1 cellular context compared by ENCODE assay signal in genomic region chr5:107516452-107517184, GRCh38.
TF ChIP-seq lines count a peak whose summit lies in the region.

No MANE protein-coding gene starts in this region.

TF ChIP-seq in SK-N-SH, 30 proteins besides CTCF, POLR2A, EP300 and RAD21 (continued from another document):
- TF ChIP-seq USF1 (IDR thresholded peaks at IDR 0.05; ENCODE audit: borderline replicate concordance, low read depth) (no peak), PBX3 (IDR thresholded peaks at IDR 0.05) (peak; percentile 87), JUND (IDR thresholded peaks at IDR 0.05) (peak; percentile 44), CHD2 (IDR thresholded peaks at IDR 0.05; ENCODE audit: low read length, partially characterized antibody) (peak; percentile 60), GABPA (IDR thresholded peaks at IDR 0.05; ENCODE audit: low read depth) (no peak), ELF1 (IDR thresholded peaks at IDR 0.05) (no peak), FOSL2 (IDR thresholded peaks at IDR 0.05; ENCODE audit: borderline replicate concordance, low read depth) (no peak), TCF12 (IDR thresholded peaks at IDR 0.05) (peak; percentile 96), MAX (IDR thresholded peaks at IDR 0.05; ENCODE audit: low read depth) (no peak), IRF3 (IDR thresholded peaks at IDR 0.05; ENCODE audit: low read depth, low read length) (no peak), EZH2phosphoT487 (IDR thresholded peaks at IDR 0.05; ENCODE audit: borderline replicate concordance, low read depth) (no peak), NRF1 (IDR thresholded peaks at IDR 0.05; ENCODE audit: low read depth, low read length) (no peak), FOXM1 (IDR thresholded peaks at IDR 0.05; ENCODE audit: low read depth) (no peak), SIN3A (IDR thresholded peaks at IDR 0.05; ENCODE audit: borderline replicate concordance, low read depth, low read length) (no peak), YY1 (IDR thresholded peaks at IDR 0.05; ENCODE audit: low read depth) (no peak), TAF1 (IDR thresholded peaks at IDR 0.05; ENCODE audit: borderline replicate concordance, low read depth, low read length) (no peak)
